ENCODE assay signal across 24 cellular contexts in the genomic region with DNA sequence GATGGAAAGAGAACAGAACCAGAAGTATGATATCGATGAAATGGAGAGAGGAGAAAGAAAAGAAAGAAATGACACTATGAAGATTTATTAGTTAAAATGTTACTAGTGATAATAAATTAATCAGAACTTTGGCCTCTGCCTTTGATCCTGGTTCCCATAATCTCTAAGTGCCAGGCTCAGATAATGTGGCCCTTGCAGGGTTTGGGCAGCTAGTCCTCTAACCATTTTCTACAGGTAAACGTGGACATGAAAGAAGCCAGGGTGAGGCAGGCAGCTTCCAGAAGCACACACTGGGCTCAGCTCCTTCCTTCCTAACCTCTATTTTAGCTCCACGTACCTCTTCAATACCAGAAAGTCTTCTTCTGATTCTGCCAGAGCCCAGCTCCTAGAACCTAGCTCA. TPM values are rescaled to one million over a fixed set of nuclear protein-coding genes. Genes with fewer than 3 reads are reported as not detected.
A peak's percentile ranks its signal among the peaks of the same experiment; 100 is the strongest.
DNase-seq lines count a peak whose midpoint lies in the region; ATAC-seq and TF ChIP-seq lines count a peak whose summit lies in the region.
"Had no signal": no experiment of that assay in that cellular context is flagged by ENCODE, and none has a peak within 500 bp of the region (broad histone marks: within the 10 kb centered on the region; RNA-seq: fewer than 3 reads in every experiment).

No MANE protein-coding gene starts in this region.

- DNase-seq in NCI-H1092 treated with DMSO at 0.1 percent for 48 hours (lab: John Stamatoyannopoulos, UW) = peak; percentile 31
- DNase-seq in NCI-H1092 (lab: John Stamatoyannopoulos, UW) = no peak
- DNase-seq in left colon = no peak
- DNase-seq in type B pancreatic cell (ENCODE audit: extremely low spot score, unreplicated experiment) = no peak
- no peak for DNase-seq in GDM1 (lab: John Stamatoyannopoulos, UW)
- DNase-seq: AML-193; CD4-positive, CD25-positive, alpha-beta regulatory T cell; COR-L47; DMS 273 treated with DMSO at 0.1 percent for 48 hours; HFFc6; KG1; MV-4-11; NCI-H1417 treated with DMSO at 0.1 percent for 48 hours; NCI-H187 treated with DMSO at 0.1 percent for 48 hours; NCI-H2227 treated with DMSO at 0.1 percent for 48 hours; NCI-H524; SW 1271 had no signal

- no peak overlapping the region for H3K4me3 ChIP-seq in OCI-LY3 (ENCODE audit: low read length)
- H3K4me3 ChIP-seq: GM12878, Peyer's patch had no signal

- no peaks in the 10 kb centered on the region for H3K27me3 Mint-ChIP-seq in type B pancreatic cell
- H3K27me3 Mint-ChIP-seq: CD4-positive, CD25-positive, alpha-beta regulatory T cell had no signal

- no peak overlapping the region for H3K4me2 ChIP-seq in OCI-LY3 (ENCODE audit: low read length)

- H3K4me3 Mint-ChIP-seq in type B pancreatic cell = no peak overlapping the region
- H3K4me3 Mint-ChIP-seq: CD4-positive, CD25-positive, alpha-beta regulatory T cell; HFFc6 had no signal

- H4K20me1 ChIP-seq in OCI-LY3 (ENCODE audit: insufficient read depth, low read length) = peaks cover 71% of the 10 kb centered on the region

- peak overlapping the region; percentile 22; the same call in 1 of the 2 replicates for H3K27ac ChIP-seq in OCI-LY3 (ENCODE audit: low read length)
- H3K27ac ChIP-seq: 22Rv1 had no signal

- H2AFZ ChIP-seq in OCI-LY3 (ENCODE audit: low read depth, low read length) = no peak overlapping the region

- no peaks in the 10 kb centered on the region for H3K36me3 Mint-ChIP-seq in type B pancreatic cell
- H3K36me3 Mint-ChIP-seq: CD4-positive, CD25-positive, alpha-beta regulatory T cell had no signal

- peak; percentile 48 for ATAC-seq in left colon
- ATAC-seq in GM21723 (IDR thresholded peaks at IDR 0.05; ENCODE audit: unreplicated experiment) = no peak
- no peak for ATAC-seq in HG02588 (IDR thresholded peaks at IDR 0.05; ENCODE audit: unreplicated experiment)
- ATAC-seq: GM12878, HepG2 had no signal

- H3K4me1 Mint-ChIP-seq in type B pancreatic cell (ENCODE audit: unreplicated experiment) = peaks cover 5% of the 10 kb centered on the region

- H3K9me3 Mint-ChIP-seq in type B pancreatic cell = no peaks in the 10 kb centered on the region
- H3K9me3 Mint-ChIP-seq: HFFc6 had no signal

- no peak overlapping the region for H3K9ac ChIP-seq in OCI-LY3 (ENCODE audit: low read length)

- intact Hi-C loops in left colon (cut with DNase I, micrococcal nuclease) = no loop called here

- H3K36me3 ChIP-seq in OCI-LY3 (replicated peaks; ENCODE audit: low read depth, low read length) = peaks cover 81% of the 10 kb centered on the region
- H3K36me3 ChIP-seq: Peyer's patch had no signal

- no peaks in the 10 kb centered on the region for H3K27me3 ChIP-seq in OCI-LY3 (ENCODE audit: low read depth, low read length)
- H3K27me3 ChIP-seq: Peyer's patch had no signal

- H3K9me3 ChIP-seq in OCI-LY3 (ENCODE audit: insufficient read depth, low read length) = peaks cover 8% of the 10 kb centered on the region; the same call in 1 of the 2 replicates
- H3K9me3 ChIP-seq: Peyer's patch had no signal

- TF ChIP-seq CTCF in OCI-LY3 (IDR thresholded peaks at IDR 0.05; ENCODE audit: low read depth, low read length) (no peak), type B pancreatic cell (conservative IDR thresholded peaks at IDR 0.05) (no peak)

- no peak overlapping the region for H3K27ac Mint-ChIP-seq in type B pancreatic cell
- H3K27ac Mint-ChIP-seq: CD4-positive, CD25-positive, alpha-beta regulatory T cell; HFFc6 had no signal

- peaks cover 100% of the 10 kb centered on the region for H3K79me2 ChIP-seq in OCI-LY3 (ENCODE audit: low read length)

- H3K4me1 ChIP-seq in OCI-LY3 (ENCODE audit: low read length) = peaks cover 62% of the 10 kb centered on the region

RNA-seq across cellular contexts. Expression of gene SYK, which starts 30.6 kb away (rescaled TPM):
- total RNA-seq in left colon = 10 to 100 TPM; 45.1 to 59.7 TPM
- 13.0 and 22.6 TPM in 2 replicates for total RNA-seq in type B pancreatic cell (ENCODE audit: low replicate concordance)
- total RNA-seq: HepG2, HFFc6 had no signal
